In the genomic region with DNA sequence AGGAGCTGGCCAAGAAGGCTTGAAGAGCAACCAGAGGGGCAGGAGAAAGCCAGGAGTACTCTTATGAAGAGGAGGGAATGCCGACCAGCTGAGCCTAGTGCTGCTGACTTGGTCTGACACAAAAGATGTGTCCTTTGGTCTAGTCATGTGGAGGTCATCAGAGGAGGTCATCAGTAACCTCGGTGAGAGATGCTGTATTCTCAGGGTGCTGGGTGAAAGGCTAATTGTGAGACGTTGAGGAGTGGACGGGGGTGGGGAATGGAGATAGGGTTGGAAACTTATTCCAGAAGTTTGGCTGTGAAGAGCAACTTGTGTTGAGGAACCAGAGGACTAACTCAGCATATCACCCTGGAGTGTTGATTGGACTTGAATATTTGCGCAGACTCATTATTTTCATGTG, we compare ENCODE assay signal across 1 cellular context.
A peak's percentile ranks its signal among the peaks of the same experiment; 100 is the strongest.
TF ChIP-seq lines count a peak whose summit lies in the region.

No MANE protein-coding gene starts in this region.

TF ChIP-seq in HepG2, 621 proteins besides CTCF, POLR2A, EP300 and RAD21:
- TF ChIP-seq, protein P1, sequence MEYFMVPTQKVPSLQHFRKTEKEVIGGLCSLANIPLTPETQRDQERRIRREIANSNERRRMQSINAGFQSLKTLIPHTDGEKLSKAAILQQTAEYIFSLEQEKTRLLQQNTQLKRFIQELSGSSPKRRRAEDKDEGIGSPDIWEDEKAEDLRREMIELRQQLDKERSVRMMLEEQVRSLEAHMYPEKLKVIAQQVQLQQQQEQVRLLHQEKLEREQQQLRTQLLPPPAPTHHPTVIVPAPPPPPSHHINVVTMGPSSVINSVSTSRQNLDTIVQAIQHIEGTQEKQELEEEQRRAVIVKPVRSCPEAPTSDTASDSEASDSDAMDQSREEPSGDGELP (IDR thresholded peaks at IDR 0.05; ENCODE audit: borderline replicate concordance, low read depth), result peak; percentile 20; the same call in 1 of the 2 replicates
- 0 out of 2 replicates have a peak, but pooled peaks have one; percentile 15 for TF ChIP-seq HDAC1 (CRISPR knock-in tag; IDR thresholded peaks at IDR 0.05)
- peak in 1 of 2 experiments; percentile 57; a peak in 1 of 4 replicates for TF ChIP-seq NR2F1 (CRISPR knock-in tag; IDR thresholded peaks at IDR 0.05)
- TF ChIP-seq RFXAP (CRISPR knock-in tag; IDR thresholded peaks at IDR 0.05; ENCODE audit: borderline replicate concordance), result no peak
- TF ChIP-seq ESRRA (CRISPR knock-in tag; IDR thresholded peaks at IDR 0.05; ENCODE audit: low read depth), result peak; percentile 25; the same call in 1 of the 2 replicates
- TF ChIP-seq ATAD3A (CRISPR knock-in tag; IDR thresholded peaks at IDR 0.05), result no peak
- peak; percentile 39; the same call in 1 of the 2 replicates for TF ChIP-seq HNF4A (CRISPR knock-in tag; IDR thresholded peaks at IDR 0.05)
- TF ChIP-seq NR2F6 (IDR thresholded peaks at IDR 0.05), result peak; percentile 46; the same call in 1 of the 2 replicates
- peak; percentile 58; the same call in 1 of the 2 replicates for TF ChIP-seq NR2F6 (CRISPR knock-in tag; IDR thresholded peaks at IDR 0.05)
- TF ChIP-seq, protein P2, sequence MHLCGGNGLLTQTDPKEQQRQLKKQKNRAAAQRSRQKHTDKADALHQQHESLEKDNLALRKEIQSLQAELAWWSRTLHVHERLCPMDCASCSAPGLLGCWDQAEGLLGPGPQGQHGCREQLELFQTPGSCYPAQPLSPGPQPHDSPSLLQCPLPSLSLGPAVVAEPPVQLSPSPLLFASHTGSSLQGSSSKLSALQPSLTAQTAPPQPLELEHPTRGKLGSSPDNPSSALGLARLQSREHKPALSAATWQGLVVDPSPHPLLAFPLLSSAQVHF (CRISPR knock-in tag; IDR thresholded peaks at IDR 0.05), result no peak
- no peak for TF ChIP-seq LCORL (IDR thresholded peaks at IDR 0.05)
- TF ChIP-seq LCORL (CRISPR knock-in tag; IDR thresholded peaks at IDR 0.05), result 0 out of 2 replicates have a peak, but pooled peaks have one; percentile 10
TF ChIP-seq in HepG2: peak in this region for 7.
